Comparison of ENCODE assay signal across 1 cellular context in genomic region chr13:112651750-112652511, GRCh38.
TF ChIP-seq lines count a peak whose summit lies in the region.

No MANE protein-coding gene starts in this region.

TF ChIP-seq in SK-N-SH treated with all-trans-retinoic acid at 6 μM for 48 hours, 23 proteins besides CTCF, POLR2A, EP300 and RAD21 (continued from another document):
- TF ChIP-seq PATZ1 (CRISPR knock-in tag; IDR thresholded peaks at IDR 0.05; ENCODE audit: borderline replicate concordance): no peak
